1 cellular context compared by ENCODE assay signal in genomic region chr6:31782126-31782941, GRCh38.
TF ChIP-seq lines count a peak whose summit lies in the region.

No MANE protein-coding gene starts in this region.

TF ChIP-seq in WTC11, 78 proteins besides CTCF, POLR2A, EP300 and RAD21 (continued from another document):
- TF ChIP-seq, protein P1, sequence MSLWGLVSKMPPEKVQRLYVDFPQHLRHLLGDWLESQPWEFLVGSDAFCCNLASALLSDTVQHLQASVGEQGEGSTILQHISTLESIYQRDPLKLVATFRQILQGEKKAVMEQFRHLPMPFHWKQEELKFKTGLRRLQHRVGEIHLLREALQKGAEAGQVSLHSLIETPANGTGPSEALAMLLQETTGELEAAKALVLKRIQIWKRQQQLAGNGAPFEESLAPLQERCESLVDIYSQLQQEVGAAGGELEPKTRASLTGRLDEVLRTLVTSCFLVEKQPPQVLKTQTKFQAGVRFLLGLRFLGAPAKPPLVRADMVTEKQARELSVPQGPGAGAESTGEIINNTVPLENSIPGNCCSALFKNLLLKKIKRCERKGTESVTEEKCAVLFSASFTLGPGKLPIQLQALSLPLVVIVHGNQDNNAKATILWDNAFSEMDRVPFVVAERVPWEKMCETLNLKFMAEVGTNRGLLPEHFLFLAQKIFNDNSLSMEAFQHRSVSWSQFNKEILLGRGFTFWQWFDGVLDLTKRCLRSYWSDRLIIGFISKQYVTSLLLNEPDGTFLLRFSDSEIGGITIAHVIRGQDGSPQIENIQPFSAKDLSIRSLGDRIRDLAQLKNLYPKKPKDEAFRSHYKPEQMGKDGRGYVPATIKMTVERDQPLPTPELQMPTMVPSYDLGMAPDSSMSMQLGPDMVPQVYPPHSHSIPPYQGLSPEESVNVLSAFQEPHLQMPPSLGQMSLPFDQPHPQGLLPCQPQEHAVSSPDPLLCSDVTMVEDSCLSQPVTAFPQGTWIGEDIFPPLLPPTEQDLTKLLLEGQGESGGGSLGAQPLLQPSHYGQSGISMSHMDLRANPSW (CRISPR knock-in tag; conservative IDR thresholded peaks at IDR 0.05; ENCODE audit: low read depth): no peak
- TF ChIP-seq MYBL2 (CRISPR knock-in tag; IDR thresholded peaks at IDR 0.05) (no peak), SMAD3 (CRISPR knock-in tag; IDR thresholded peaks at IDR 0.05; ENCODE audit: borderline replicate concordance) (no peak), ETV6 (CRISPR knock-in tag; IDR thresholded peaks at IDR 0.05) (no peak), ZNF138 (CRISPR knock-in tag; conservative IDR thresholded peaks at IDR 0.05) (no peak), GTF2I (CRISPR knock-in tag; conservative IDR thresholded peaks at IDR 0.05) (no peak), NR1H2 (CRISPR knock-in tag; IDR thresholded peaks at IDR 0.05) (no peak), NFATC4 (CRISPR knock-in tag; IDR thresholded peaks at IDR 0.05) (no peak)
